Comparison of ENCODE assay signal across 23 cellular contexts in genomic region chr3:117661636-117662095, GRCh38.
DNase-seq lines count a peak whose midpoint lies in the region; ATAC-seq and TF ChIP-seq lines count a peak whose summit lies in the region.
"Had no signal": no experiment of that assay in that cellular context is flagged by ENCODE, and none has a peak within 500 bp of the region (broad histone marks: within the 10 kb centered on the region; RNA-seq: fewer than 3 reads in every experiment).

No MANE protein-coding gene starts in this region.

- TF ChIP-seq POLR2A in thyroid gland (IDR thresholded peaks at IDR 0.05), result no peak

- peaks cover 18% of the 10 kb centered on the region for H3K4me1 ChIP-seq in SJSA1 (replicated peaks)
- H3K4me1 ChIP-seq in thyroid gland, result no peaks in the 10 kb centered on the region
- H3K4me1 ChIP-seq in mucosa of descending colon (ENCODE audit: low read depth), result no peaks in the 10 kb centered on the region
- H3K4me1 ChIP-seq: breast epithelium, HAP-1 had no signal

- no peak for TF ChIP-seq CTCF in BJ (IDR thresholded peaks at IDR 0.05; ENCODE audit: insufficient read depth, low read depth, low read length)
- no peak for TF ChIP-seq CTCF in fibroblast of mammary gland (conservative IDR thresholded peaks at IDR 0.05; ENCODE audit: control insufficient read depth, insufficient read depth, low read depth, low read length)
- TF ChIP-seq CTCF in osteocyte (IDR thresholded peaks at IDR 0.05), result no peak
- no peak for TF ChIP-seq CTCF in thyroid gland (IDR thresholded peaks at IDR 0.05)
- TF ChIP-seq CTCF in mucosa of descending colon (IDR thresholded peaks at IDR 0.05), result no peak

- H3K27me3 Mint-ChIP-seq in osteocyte (ENCODE audit: unreplicated experiment), result peaks cover 3% of the 10 kb centered on the region
- H3K27me3 Mint-ChIP-seq: activated CD8-positive, alpha-beta T cell treated with anti-CD3 and anti-CD28 coated beads for 36 hours; activated naive CD4-positive, alpha-beta T cell treated with anti-CD3 and anti-CD28 coated beads, Interleukin-2, amount 50 U/mL, for 24 hours; stimulated activated naive CD8-positive, alpha-beta T cell treated with anti-CD3 and anti-CD28 coated beads, Interleukin-15, Interleukin-2, amounts not matched to agents 100 ng/mL and 50 ng/mL, for 24 hours had no signal

- H3K27me3 ChIP-seq in BJ (ENCODE audit: control insufficient read depth, insufficient read depth, low read length), result no peaks in the 10 kb centered on the region
- H3K27me3 ChIP-seq in SJSA1 (replicated peaks), result no peaks in the 10 kb centered on the region
- H3K27me3 ChIP-seq in thyroid gland, result no peaks in the 10 kb centered on the region
- H3K27me3 ChIP-seq: breast epithelium had no signal

- DNase-seq in BJ (ENCODE audit: low read depth) (peak; percentile 9), SJSA1 (ENCODE audit: low read depth in 1 of 2, low spot score in 2 of 2) (no peak), fibroblast of mammary gland (ENCODE audit: low read depth) (peak; percentile 67), osteocyte (ENCODE audit: extremely low spot score, unreplicated experiment) (no peak), cortex of kidney (lab: John Stamatoyannopoulos, UW) (no peak), thyroid gland (no peak), mucosa of descending colon (no peak), T-helper 2 cell (no peak)
- DNase-seq: activated CD8-positive, alpha-beta T cell treated with anti-CD3 and anti-CD28 coated beads for 36 hours; activated T-cell treated with anti-CD3 and anti-CD28 coated beads, Interleukin-2, amount 50 U/mL, for 4 hours; COR-L47; KBM-7; midbrain; NCI-H2029 treated with DMSO at 0.1 percent for 48 hours; SHP77 treated with DMSO at 0.1 percent for 48 hours had no signal

- intact Hi-C loops in thyroid gland (cut with DNase I), result no loop called here
- intact Hi-C loops in mucosa of descending colon (cut with DNase I, micrococcal nuclease), result no loop called here

- H3K9me3 ChIP-seq in SJSA1 (replicated peaks) (no peaks in the 10 kb centered on the region), thyroid gland (no peaks in the 10 kb centered on the region), mucosa of descending colon (no peaks in the 10 kb centered on the region)
- H3K9me3 ChIP-seq: breast epithelium, HAP-1 had no signal

- H3K36me3 ChIP-seq in BJ (ENCODE audit: control insufficient read depth, insufficient read depth, low read length), result no peaks in the 10 kb centered on the region
- no peaks in the 10 kb centered on the region for H3K36me3 ChIP-seq in SJSA1
- no peaks in the 10 kb centered on the region for H3K36me3 ChIP-seq in thyroid gland
- no peaks in the 10 kb centered on the region for H3K36me3 ChIP-seq in mucosa of descending colon (ENCODE audit: low read depth)
- H3K36me3 ChIP-seq: breast epithelium, HAP-1 had no signal

- ATAC-seq in mucosa of descending colon, result no peak
- ATAC-seq: activated CD8-positive, alpha-beta T cell treated with anti-CD3 and anti-CD28 coated beads for 36 hours; activated T-cell treated with anti-CD3 and anti-CD28 coated beads, Interleukin-2, amount 50 U/mL, for 4 hours; esophagus mucosa had no signal

- no peaks in the 10 kb centered on the region for H3K36me3 Mint-ChIP-seq in osteocyte (ENCODE audit: unreplicated experiment)
- H3K36me3 Mint-ChIP-seq: activated naive CD4-positive, alpha-beta T cell treated with anti-CD3 and anti-CD28 coated beads, Interleukin-2, amount 50 U/mL, for 24 hours; WTC11 had no signal

- H3K4me3 ChIP-seq in BJ (ENCODE audit: low read depth, low read length) (no peak overlapping the region), SJSA1 (no peak overlapping the region), fibroblast of mammary gland (ENCODE audit: control insufficient read depth, low read depth, low read length) (no peak overlapping the region), thyroid gland (replicated peaks in 1 of 3) (no peak overlapping the region), mucosa of descending colon (no peak overlapping the region)
- H3K4me3 ChIP-seq: breast epithelium, HAP-1 had no signal

- no peak overlapping the region for H3K4me3 Mint-ChIP-seq in osteocyte (ENCODE audit: unreplicated experiment)
- H3K4me3 Mint-ChIP-seq: activated CD8-positive, alpha-beta T cell treated with anti-CD3 and anti-CD28 coated beads for 36 hours; activated naive CD4-positive, alpha-beta T cell treated with anti-CD3 and anti-CD28 coated beads, Interleukin-2, amount 50 U/mL, for 24 hours; activated T-cell treated with anti-CD3 and anti-CD28 coated beads, Interleukin-2, amount 50 U/mL, for 4 hours; stimulated activated naive CD8-positive, alpha-beta T cell treated with anti-CD3 and anti-CD28 coated beads, Interleukin-15, Interleukin-2, amounts not matched to agents 100 ng/mL and 50 ng/mL, for 24 hours; T-helper 1 cell treated with Interleukin-12 subunit alpha and Interleukin-12 subunit beta and Interleukin-4 antibody, amounts not matched to agents 30 μg/mL and 1 μg/mL, for 36 hours; WTC11 had no signal

- H3K27ac ChIP-seq in SJSA1, result peak overlapping the region; percentile 44
- no peak overlapping the region for H3K27ac ChIP-seq in thyroid gland
- H3K27ac ChIP-seq: breast epithelium, HL-60 had no signal

- peaks cover 30% of the 10 kb centered on the region for H3K4me1 Mint-ChIP-seq in osteocyte (ENCODE audit: unreplicated experiment)
- H3K4me1 Mint-ChIP-seq: activated naive CD4-positive, alpha-beta T cell treated with anti-CD3 and anti-CD28 coated beads, Interleukin-2, amount 50 U/mL, for 24 hours had no signal

- H3K9me3 Mint-ChIP-seq in osteocyte (ENCODE audit: unreplicated experiment), result peaks cover 3% of the 10 kb centered on the region
- H3K9me3 Mint-ChIP-seq: T-helper 1 cell treated with Interleukin-12 subunit alpha and Interleukin-12 subunit beta and Interleukin-4 antibody, amounts not matched to agents 30 μg/mL and 1 μg/mL, for 36 hours; WTC11 had no signal

- CTCF ChIA-PET in BJ (lab: Yijun Ruan, JAX), result interaction anchor here (0.7 kb wide), 1 partner anchor 15 kb away, joined by 3 read pairs; no protein-coding TSS in a partner anchor

- peak overlapping the region; percentile 83 for H3K27ac Mint-ChIP-seq in osteocyte (ENCODE audit: unreplicated experiment)
- H3K27ac Mint-ChIP-seq: activated CD8-positive, alpha-beta T cell treated with anti-CD3 and anti-CD28 coated beads for 36 hours; activated naive CD4-positive, alpha-beta T cell treated with anti-CD3 and anti-CD28 coated beads, Interleukin-2, amount 50 U/mL, for 24 hours; stimulated activated naive CD8-positive, alpha-beta T cell treated with anti-CD3 and anti-CD28 coated beads, Interleukin-15, Interleukin-2, amounts not matched to agents 100 ng/mL and 50 ng/mL, for 24 hours; T-helper 1 cell treated with Interleukin-12 subunit alpha and Interleukin-12 subunit beta and Interleukin-4 antibody, amounts not matched to agents 30 μg/mL and 1 μg/mL, for 36 hours; WTC11 had no signal

- 81 to 85% methylated on average over 3 of the region's 3 CpGs for WGBS in thyroid gland, 2 donors

- POLR2A ChIA-PET in BJ (lab: Charles Lee), result no interaction called here

Comparison
In these comparisons a context has a peak if more than half of its experiments do, and no peak if none do; other contexts are left out.
1. DNase-seq: peak in BJ (single experiment) and fibroblast of mammary gland (single experiment); none in SJSA1 (0 of 2), osteocyte (single experiment), cortex of kidney (single experiment), thyroid gland (0 of 2), mucosa of descending colon (0 of 3) and T-helper 2 cell (0 of 5).